Comparison of ENCODE assay signal across 20 cellular contexts in the genomic region with DNA sequence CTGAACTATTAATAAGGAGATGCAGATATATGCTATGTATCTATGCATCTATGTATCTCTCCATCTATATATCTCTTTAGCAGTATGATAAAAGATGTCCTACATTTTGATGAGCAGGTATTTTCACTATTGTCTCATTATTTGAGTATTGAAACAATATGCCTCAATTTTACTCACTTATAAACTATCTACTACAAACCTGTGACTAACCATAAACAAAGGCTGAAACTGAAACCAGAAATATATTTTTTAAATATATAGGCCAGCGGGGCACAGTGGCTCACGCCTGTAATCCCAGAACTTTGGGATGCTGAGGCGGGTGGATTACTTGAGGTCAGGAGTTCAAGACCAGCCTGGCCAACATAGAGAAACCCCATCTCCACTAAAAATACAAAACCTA.
"Had no signal": no experiment of that assay in that cellular context is flagged by ENCODE, and none has a peak within 500 bp of the region (broad histone marks: within the 10 kb centered on the region; RNA-seq: fewer than 3 reads in every experiment).

No MANE protein-coding gene starts in this region.

- H3K27ac ChIP-seq: cardiac muscle cell, heart left ventricle, stomach, suprapubic skin, tibial nerve had no signal

- H3K27me3 Mint-ChIP-seq: activated naive CD4-positive, alpha-beta T cell treated with anti-CD3 and anti-CD28 coated beads, Interleukin-2, amount 10 ng/mL, durations not matched to agents 7 days and 5 days; activated naive CD8-positive, alpha-beta T cell treated with anti-CD3 and anti-CD28 coated beads, Interleukin-2, amount 50 U/mL, for 24 hours; memory B cell; stimulated activated memory B cell treated with anti-CD40 and anti-IgM and Interleukin-4, amounts not matched to agents 10 μg/mL and 1 μg/mL and 100 μg/mL, for 72 hours had no signal

- H3K36me3 ChIP-seq: cardiac muscle cell, suprapubic skin had no signal

- DNase-seq: activated CD4-positive, alpha-beta T cell treated with anti-CD3 and anti-CD28 coated beads for 48 hours; activated CD8-positive, alpha-beta T cell treated with anti-CD3 and anti-CD28 coated beads, Interleukin-2, amount 10 ng/mL, durations not matched to agents 7 days and 5 days; activated effector memory CD4-positive, alpha-beta T cell treated with Interleukin-2 at 50 U/mL for 16 hours; activated naive CD4-positive, alpha-beta T cell treated with anti-CD3 and anti-CD28 coated beads, Interleukin-2, amount 10 ng/mL, durations not matched to agents 7 days and 5 days; activated naive CD8-positive, alpha-beta T cell treated with anti-CD3 and anti-CD28 coated beads, Interleukin-2, amount 50 U/mL, for 24 hours; activated T-cell treated with anti-CD3 and anti-CD28 coated beads, Interleukin-2, amount 50 U/mL, for 1 hour; heart left ventricle; left colon; occipital lobe; posterior cingulate gyrus; small intestine; stimulated activated CD4-positive, alpha-beta T cell treated with anti-CD3 and anti-CD28 coated beads, Interleukin-2, amount 100 ng/mL, for 24 hours; stomach; T-helper 9 cell had no signal

- ATAC-seq: activated CD8-positive, alpha-beta T cell treated with anti-CD3 and anti-CD28 coated beads, Interleukin-2, amount 10 ng/mL, durations not matched to agents 7 days and 5 days; activated naive CD8-positive, alpha-beta T cell treated with anti-CD3 and anti-CD28 coated beads, Interleukin-2, amount 50 U/mL, for 24 hours; heart left ventricle; left colon; sciatic nerve; stimulated activated memory B cell treated with anti-CD40 and anti-IgM and Interleukin-4, amounts not matched to agents 10 μg/mL and 1 μg/mL and 100 μg/mL, for 72 hours had no signal

- H3K9me3 Mint-ChIP-seq: activated naive CD4-positive, alpha-beta T cell treated with anti-CD3 and anti-CD28 coated beads, Interleukin-2, amount 10 ng/mL, durations not matched to agents 7 days and 5 days; activated naive CD8-positive, alpha-beta T cell treated with anti-CD3 and anti-CD28 coated beads, Interleukin-2, amount 50 U/mL, for 24 hours; memory B cell; stimulated activated memory B cell treated with anti-CD40 and anti-IgM and Interleukin-4, amounts not matched to agents 10 μg/mL and 1 μg/mL and 100 μg/mL, for 72 hours had no signal

- H3K27me3 ChIP-seq: cardiac muscle cell, heart left ventricle, stomach, suprapubic skin, tibial nerve had no signal

- H3K9me3 ChIP-seq: heart left ventricle, stomach, suprapubic skin, tibial nerve had no signal

- H3K4me3 ChIP-seq: cardiac muscle cell, heart left ventricle, stomach, suprapubic skin, tibial nerve had no signal

- H3K4me3 Mint-ChIP-seq: activated CD8-positive, alpha-beta T cell treated with anti-CD3 and anti-CD28 coated beads, Interleukin-2, amount 10 ng/mL, durations not matched to agents 7 days and 5 days; activated naive CD4-positive, alpha-beta T cell treated with anti-CD3 and anti-CD28 coated beads, Interleukin-2, amount 10 ng/mL, durations not matched to agents 7 days and 5 days; activated naive CD8-positive, alpha-beta T cell treated with anti-CD3 and anti-CD28 coated beads, Interleukin-2, amount 50 U/mL, for 24 hours; memory B cell; stimulated activated memory B cell treated with anti-CD40 and anti-IgM and Interleukin-4, amounts not matched to agents 10 μg/mL and 1 μg/mL and 100 μg/mL, for 72 hours had no signal

- H3K27ac Mint-ChIP-seq: activated CD8-positive, alpha-beta T cell treated with anti-CD3 and anti-CD28 coated beads, Interleukin-2, amount 10 ng/mL, durations not matched to agents 7 days and 5 days; activated naive CD4-positive, alpha-beta T cell treated with anti-CD3 and anti-CD28 coated beads, Interleukin-2, amount 10 ng/mL, durations not matched to agents 7 days and 5 days; activated naive CD8-positive, alpha-beta T cell treated with anti-CD3 and anti-CD28 coated beads, Interleukin-2, amount 50 U/mL, for 24 hours; memory B cell; stimulated activated memory B cell treated with anti-CD40 and anti-IgM and Interleukin-4, amounts not matched to agents 10 μg/mL and 1 μg/mL and 100 μg/mL, for 72 hours had no signal
